Comparison of ENCODE assay signal across 8 cellular contexts in genomic region chr1:180501865-180502360, GRCh38. TPM values are rescaled to one million over a fixed set of nuclear protein-coding genes. Genes with fewer than 3 reads are reported as not detected.
DNase-seq lines count a peak whose midpoint lies in the region; ATAC-seq and TF ChIP-seq lines count a peak whose summit lies in the region.

No MANE protein-coding gene starts in this region.

- peak overlapping the region; percentile 91 for H3K27ac ChIP-seq in mesodermal cell (ENCODE audit: low read depth, low read length, severe bottlenecking)

- peaks cover 37% of the 10 kb centered on the region for H3K36me3 Mint-ChIP-seq in brain

- H3K9me3 Mint-ChIP-seq in brain, result peaks cover 0 to 13% (median 4%) of the 10 kb centered on the region in 5 experiments

- peak overlapping the region; percentile 91 for H3K4me3 ChIP-seq in AG04449 (ENCODE audit: low read depth, low read length)
- peak overlapping the region; percentile 73 for H3K4me3 ChIP-seq in mesodermal cell (ENCODE audit: extremely low read depth, insufficient read depth, low read length, poor library complexity, severe bottlenecking)

- CTCF ChIA-PET in AG04449 (lab: Yijun Ruan, JAX), result interaction anchor here (0.6 to 6.9 kb wide), 8 partner anchors 8 to 361 kb away, joined by 3 to 62 read pairs (median 5); no protein-coding TSS in a partner anchor

- POLR2A ChIA-PET in AG04449 (lab: Yijun Ruan, JAX), result interaction anchor here (0.6 to 1.1 kb wide), 6 partner anchors 10 to 360 kb away, joined by 3 read pairs; partner anchors contain the start of gene QSOX1

- WGBS in mesodermal cell (ENCODE audit: insufficient coverage in 2 of 2), 2 experiments, result 1 to 3% methylated on average over 16 of the region's 18 CpGs

- TF ChIP-seq CTCF in AG04449 (IDR thresholded peaks at IDR 0.05; ENCODE audit: insufficient read depth, low read length, missing control alignments) (no peak), brain (conservative IDR thresholded peaks at IDR 0.05) (no peak)

- H3K4me3 Mint-ChIP-seq in brain, result peak overlapping the region; percentile 89 to 100 (median 99)

- peak; percentile 39 for ATAC-seq in GM18505 (IDR thresholded peaks at IDR 0.05; ENCODE audit: unreplicated experiment)
- peak; percentile 35 for ATAC-seq in HG02943 (IDR thresholded peaks at IDR 0.05; ENCODE audit: low read depth, unreplicated experiment)
- ATAC-seq in HG02623 (IDR thresholded peaks at IDR 0.05; ENCODE audit: unreplicated experiment), result no peak

- H3K4me1 Mint-ChIP-seq in brain, result peaks cover 84% of the 10 kb centered on the region

- DNase-seq in AG04449 (ENCODE audit: low read depth, low spot score), result no peak
- peak; percentile 75 for DNase-seq in NCI-H2107 treated with DMSO at 0.1 percent for 48 hours (lab: John Stamatoyannopoulos, UW; ENCODE audit: unreplicated experiment)
- DNase-seq in DMS 273 treated with DMSO at 0.1 percent for 48 hours (lab: John Stamatoyannopoulos, UW), result no peak

- no peaks in the 10 kb centered on the region for H3K9me3 ChIP-seq in mesodermal cell (ENCODE audit: control insufficient read depth, low read length)

- no peaks in the 10 kb centered on the region for H3K4me1 ChIP-seq in mesodermal cell (ENCODE audit: control insufficient read depth, insufficient read depth, low read length, poor library complexity, severe bottlenecking)

- peaks cover 6% of the 10 kb centered on the region for H3K27me3 Mint-ChIP-seq in brain

- peaks cover 5% of the 10 kb centered on the region for H3K36me3 ChIP-seq in mesodermal cell (ENCODE audit: control insufficient read depth, insufficient read depth, low read length)

- peak overlapping the region; percentile 95 to 99 (median 98) for H3K27ac Mint-ChIP-seq in brain

- TF ChIP-seq POLR2A in GM18505 (IDR thresholded peaks at IDR 0.05; ENCODE audit: borderline replicate concordance, extremely low read depth, insufficient read depth, insufficient read length), result no peak

RNA-seq across cellular contexts. Expression of gene ACBD6, which starts 0.5 kb away (rescaled TPM):
- polyA plus RNA-seq in brain (ENCODE audit: insufficient read depth, low read depth, low replicate concordance), result 57.0 TPM
- 42.6 TPM for polyA plus RNA-seq in mesodermal cell (2013, experiment 1 of 2)
- 44.3 TPM for polyA plus RNA-seq in mesodermal cell (2013, experiment 2 of 2)

RNA-seq across cellular contexts. Expression of gene OVAAL, which starts 56.9 kb away (rescaled TPM):
- not detected for polyA plus RNA-seq in brain (ENCODE audit: insufficient read depth, low read depth, low replicate concordance)
- not detected for polyA plus RNA-seq in mesodermal cell (2013, experiment 1 of 2)
- polyA plus RNA-seq in mesodermal cell (2013, experiment 2 of 2), result not detected
